25 cellular contexts compared by ENCODE assay signal in the genomic region with DNA sequence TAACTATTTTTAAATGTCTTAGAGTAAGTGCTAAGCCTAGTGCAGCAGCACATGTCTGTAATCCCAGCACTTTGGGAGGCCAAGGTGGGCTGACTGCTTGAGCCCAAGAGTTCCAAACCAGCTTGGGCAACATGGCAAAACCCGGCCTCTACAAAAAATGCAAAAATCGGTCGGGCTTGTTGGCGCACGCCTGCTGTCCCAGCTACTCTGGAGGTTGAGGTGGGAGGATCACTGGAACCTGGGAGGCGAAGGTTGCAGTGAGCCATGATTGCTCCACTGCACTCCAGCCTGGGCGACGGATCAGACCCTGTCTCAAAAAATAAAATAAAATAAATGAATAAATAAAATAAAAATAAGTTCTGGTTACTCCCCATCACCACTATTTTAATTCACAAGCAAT.
"Had no signal": no experiment of that assay in that cellular context is flagged by ENCODE, and none has a peak within 500 bp of the region (broad histone marks: within the 10 kb centered on the region; RNA-seq: fewer than 3 reads in every experiment).

No MANE protein-coding gene starts in this region.

- H3K27me3 ChIP-seq: colonic mucosa, dorsolateral prefrontal cortex, esophagus muscularis mucosa, esophagus squamous epithelium, foreskin keratinocyte, gastrocnemius medialis, gastroesophageal sphincter, heart left ventricle, heart right ventricle had no signal

- H3K9me3 Mint-ChIP-seq: dendritic cell treated with granulocyte-macrophage colony-stimulating factor and Interleukin-4, amounts not matched to agents 40 ng/mL and 50 ng/mL, for 4 days; endodermal cell had no signal

- DNase-seq: colonic mucosa; cortex of kidney; dermis blood vessel endothelial cell; dorsolateral prefrontal cortex; effector CD4-positive, alpha-beta T cell; effector CD8-positive, alpha-beta T cell; effector memory CD4-positive, alpha-beta T cell; effector memory CD8-positive, alpha-beta T cell; endodermal cell; erythroblast; esophagus squamous epithelium; foreskin fibroblast; foreskin keratinocyte; foreskin melanocyte; gastrocnemius medialis; glutamatergic neuron; head of caudate nucleus; heart left ventricle; heart right ventricle had no signal

- H3K36me3 ChIP-seq: colonic mucosa, esophagus muscularis mucosa, esophagus squamous epithelium, gastrocnemius medialis, gastroesophageal sphincter, heart left ventricle, heart right ventricle had no signal

- H3K4me1 Mint-ChIP-seq: endodermal cell had no signal

- H3K27ac Mint-ChIP-seq: dendritic cell treated with granulocyte-macrophage colony-stimulating factor and Interleukin-4, amounts not matched to agents 40 ng/mL and 50 ng/mL, for 4 days; effector memory CD8-positive, alpha-beta T cell; endodermal cell had no signal

- H3K4me1 ChIP-seq: colonic mucosa, esophagus muscularis mucosa, esophagus squamous epithelium, foreskin keratinocyte, gastroesophageal sphincter had no signal

- H3K4me3 ChIP-seq: colonic mucosa, coronary artery, dorsolateral prefrontal cortex, esophagus muscularis mucosa, esophagus squamous epithelium, gastrocnemius medialis, gastroesophageal sphincter, heart left ventricle, heart right ventricle had no signal

- H3K27ac ChIP-seq: colonic mucosa, coronary artery, dorsolateral prefrontal cortex, epithelial cell of prostate, esophagus muscularis mucosa, esophagus squamous epithelium, foreskin keratinocyte, gastrocnemius medialis, gastroesophageal sphincter, heart left ventricle, heart right ventricle had no signal

- H3K27me3 Mint-ChIP-seq: dendritic cell treated with granulocyte-macrophage colony-stimulating factor and Interleukin-4, amounts not matched to agents 40 ng/mL and 50 ng/mL, for 4 days; effector memory CD8-positive, alpha-beta T cell had no signal

- ATAC-seq: effector memory CD8-positive, alpha-beta T cell; esophagus mucosa; foreskin keratinocyte; gastrocnemius medialis; gastroesophageal sphincter; heart left ventricle; heart right ventricle had no signal

- H3K9me3 ChIP-seq: colonic mucosa, esophagus muscularis mucosa, esophagus squamous epithelium, gastrocnemius medialis, gastroesophageal sphincter, heart left ventricle, heart right ventricle had no signal

- H3K4me3 Mint-ChIP-seq: dendritic cell treated with granulocyte-macrophage colony-stimulating factor and Interleukin-4, amounts not matched to agents 40 ng/mL and 50 ng/mL, for 4 days; effector memory CD8-positive, alpha-beta T cell; endodermal cell had no signal
